ENCODE assay signal across 17 cellular contexts in the genomic region with DNA sequence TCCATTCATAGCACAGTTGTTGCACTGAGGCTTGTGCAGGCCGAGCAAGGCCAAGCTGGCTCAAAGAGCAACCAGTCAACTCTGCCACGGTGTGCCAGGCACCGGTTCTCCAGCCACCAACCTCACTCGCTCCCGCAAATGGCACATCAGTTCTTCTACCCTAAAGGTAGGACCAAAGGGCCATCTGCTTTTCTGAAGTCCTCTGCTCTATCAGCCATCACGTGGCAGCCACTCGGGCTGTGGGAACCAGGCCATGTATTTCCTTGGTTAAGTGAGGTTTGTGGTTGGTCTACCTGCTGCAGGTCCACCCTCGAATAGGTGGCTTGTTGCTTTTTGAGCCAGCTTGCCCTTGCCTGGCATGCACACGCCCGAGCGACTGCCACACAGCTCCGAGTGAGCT. TPM values are rescaled to one million over a fixed set of nuclear protein-coding genes. Genes with fewer than 3 reads are reported as not detected.
"Had no signal": no experiment of that assay in that cellular context is flagged by ENCODE, and none has a peak within 500 bp of the region (broad histone marks: within the 10 kb centered on the region; RNA-seq: fewer than 3 reads in every experiment).

No MANE protein-coding gene starts in this region.

RNA-seq across cellular contexts. Expression of gene POTEG, which starts 39.4 kb away (rescaled TPM):
- total RNA-seq: activated CD4-positive, alpha-beta memory T cell treated with anti-CD3 and anti-CD28 coated beads, Interleukin-2, amount 10 ng/mL, durations not matched to agents 7 days and 5 days; activated CD4-positive, alpha-beta T cell treated with anti-CD3 and anti-CD28 coated beads, Interleukin-2, amount 10 ng/mL, durations not matched to agents 7 days and 5 days; activated T-cell treated with anti-CD3 and anti-CD28 coated beads, Interleukin-2, amount 50 U/mL, for 72 hours; astrocyte; bronchial epithelial cell; cardiac septum; colonic mucosa; dermis microvascular lymphatic vessel endothelial cell; endothelial cell of umbilical vein; esophagus squamous epithelium; fibroblast of lung; fibroblast of villous mesenchyme; T-cell; T-helper 2 cell treated with Interferon-gamma antibody and Interleukin-4, amounts not matched to agents 100 ng/mL and 5 ng/mL, for 36 hours; WTC11 had no signal
- polyA plus RNA-seq: adipose tissue, endothelial cell of umbilical vein, esophagus, fibroblast of lung had no signal
